Comparison of ENCODE assay signal across 15 cellular contexts in the genomic region with DNA sequence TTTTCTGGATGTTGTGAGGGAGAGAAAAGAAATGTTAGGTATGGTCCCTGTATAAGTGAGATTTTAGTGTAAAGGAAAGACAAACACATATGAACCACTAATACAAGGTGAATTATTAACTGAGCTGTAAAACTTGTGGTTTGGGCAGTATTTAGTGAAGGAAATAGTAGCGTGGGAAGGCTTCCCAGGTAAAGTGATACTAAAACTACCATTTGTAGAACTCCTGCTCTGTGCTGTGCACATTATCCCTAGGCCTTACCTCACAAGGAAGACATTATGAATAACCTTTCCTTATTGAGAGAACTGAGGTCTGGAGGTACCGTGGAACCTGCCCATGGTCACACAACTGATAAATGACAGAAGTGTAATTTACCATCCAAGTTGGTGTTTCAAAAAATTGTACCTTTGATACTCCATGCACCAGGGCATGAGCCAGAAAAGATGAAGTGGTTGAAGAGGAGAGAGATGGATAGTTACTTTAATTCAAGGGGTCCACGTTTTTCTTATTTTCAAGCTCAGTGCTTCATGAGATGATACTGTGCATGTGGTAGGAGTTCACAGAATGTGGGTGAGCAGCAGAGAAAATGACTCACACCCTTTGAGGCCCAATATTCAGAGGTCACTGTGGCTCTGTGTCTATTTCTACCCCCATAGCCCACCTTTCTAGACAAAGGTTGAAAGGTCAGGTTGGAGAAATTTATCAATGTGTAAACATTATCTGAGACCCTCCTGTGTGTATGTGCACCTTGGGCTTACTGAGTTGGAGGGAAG.
DNase-seq lines count a peak whose midpoint lies in the region; ATAC-seq and TF ChIP-seq lines count a peak whose summit lies in the region.
"Had no signal": no experiment of that assay in that cellular context is flagged by ENCODE, and none has a peak within 500 bp of the region (broad histone marks: within the 10 kb centered on the region; RNA-seq: fewer than 3 reads in every experiment).

No MANE protein-coding gene starts in this region.

- no peak overlapping the region for H3K27ac ChIP-seq in coronary artery
- H3K27ac ChIP-seq: brain microvascular endothelial cell, VCaP had no signal

- H3K9me3 Mint-ChIP-seq in T-helper 2 cell treated with Interferon-gamma antibody and Interleukin-4, amounts not matched to agents 5 μg/mL and 100 μg/mL, for 36 hours, result no peaks in the 10 kb centered on the region

- no peak for TF ChIP-seq CTCF in coronary artery (IDR thresholded peaks at IDR 0.05)

- no peak overlapping the region for H3K4me3 Mint-ChIP-seq in T-helper 2 cell treated with Interferon-gamma antibody and Interleukin-4, amounts not matched to agents 5 μg/mL and 100 μg/mL, for 36 hours

- no peaks in the 10 kb centered on the region for H3K27me3 Mint-ChIP-seq in T-helper 2 cell treated with Interferon-gamma antibody and Interleukin-4, amounts not matched to agents 5 μg/mL and 100 μg/mL, for 36 hours (ENCODE audit: low read depth)

- peaks cover 26% of the 10 kb centered on the region for H3K4me1 Mint-ChIP-seq in T-helper 2 cell treated with Interferon-gamma antibody and Interleukin-4, amounts not matched to agents 5 μg/mL and 100 μg/mL, for 36 hours (ENCODE audit: low read depth)

- no peaks in the 10 kb centered on the region for H3K36me3 Mint-ChIP-seq in T-helper 2 cell treated with Interferon-gamma antibody and Interleukin-4, amounts not matched to agents 5 μg/mL and 100 μg/mL, for 36 hours (ENCODE audit: low read depth)

- no peak overlapping the region for H3K4me3 ChIP-seq in coronary artery
- H3K4me3 ChIP-seq: lung had no signal

- no peak overlapping the region for H3K27ac Mint-ChIP-seq in T-helper 2 cell treated with Interferon-gamma antibody and Interleukin-4, amounts not matched to agents 5 μg/mL and 100 μg/mL, for 36 hours

- ATAC-seq in GM18909 (IDR thresholded peaks at IDR 0.05; ENCODE audit: poor library complexity, unreplicated experiment), result peak; percentile 62
- ATAC-seq in GM21576 (IDR thresholded peaks at IDR 0.05; ENCODE audit: unreplicated experiment), result peak; percentile 37
- ATAC-seq in HG03066 (IDR thresholded peaks at IDR 0.05; ENCODE audit: low read depth, unreplicated experiment), result peak; percentile 44

- DNase-seq in kidney tubule cell (ENCODE audit: low spot score) (peak; percentile 13), 8988T (no peak), NCI-H82 (lab: John Stamatoyannopoulos, UW) (no peak), coronary artery (ENCODE audit: low spot score) (no peak)
- DNase-seq in T-helper 2 cell treated with Interferon-gamma antibody and Interleukin-4, amounts not matched to agents 5 μg/mL and 100 μg/mL, for 36 hours (ENCODE audit: low spot score), result no peak
- DNase-seq: activated T-cell treated with anti-CD3 and anti-CD28 coated beads, Interleukin-2, amount 50 U/mL, for 48 hours; brain microvascular endothelial cell; Caco-2; NCI-H226; stimulated activated CD8-positive, alpha-beta memory T cell treated with anti-CD3 and anti-CD28 coated beads, Interleukin-4, amount 100 ng/mL, for 48 hours had no signal
